ENCODE assay signal across 3 cellular contexts in the genomic region with DNA sequence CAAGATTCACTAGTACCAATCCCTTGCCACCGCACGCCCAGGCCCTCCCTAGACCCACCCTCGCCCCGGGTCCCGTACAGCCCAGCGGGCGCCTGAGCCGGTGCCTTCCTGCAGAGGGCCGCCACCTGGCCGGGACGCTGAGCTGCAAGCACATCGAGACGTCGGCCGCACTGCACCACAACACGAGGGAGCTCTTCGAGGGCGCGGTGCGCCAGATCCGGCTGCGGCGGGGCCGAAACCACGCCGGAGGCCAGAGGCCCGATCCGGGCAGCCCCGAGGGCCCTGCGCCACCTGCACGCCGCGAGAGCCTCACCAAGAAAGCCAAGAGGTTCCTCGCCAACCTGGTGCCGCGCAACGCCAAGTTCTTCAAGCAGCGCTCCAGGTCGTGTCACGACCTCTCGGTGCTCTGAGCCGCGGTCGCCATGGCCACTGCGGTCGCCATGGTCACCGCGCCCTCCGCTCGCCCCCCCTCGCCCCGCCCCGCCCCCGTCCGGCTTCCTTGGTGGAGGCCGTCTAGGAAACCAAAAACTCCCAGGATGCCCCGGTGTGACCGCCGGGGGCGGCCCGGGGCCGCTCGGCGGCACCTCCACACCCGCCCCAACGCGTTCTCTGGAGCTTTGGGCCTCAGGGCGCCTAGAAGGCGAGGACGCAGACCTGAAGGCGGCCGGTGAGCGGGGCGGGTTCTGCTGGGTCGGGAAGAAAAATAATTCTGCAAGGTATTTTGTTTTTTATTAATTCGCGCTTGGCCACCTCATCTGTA.
TF ChIP-seq lines count a peak whose summit lies in the region.

No MANE protein-coding gene starts in this region.

TF ChIP-seq in HEK293, 187 proteins besides CTCF, POLR2A, EP300 and RAD21 (continues in another document):
- TF ChIP-seq ZNF121 (tag by site-specific recombination; IDR thresholded peaks at IDR 0.05): no peak
- peak; percentile 67; the same call in 1 of the 2 replicates for TF ChIP-seq ZNF76 (tag by site-specific recombination; IDR thresholded peaks at IDR 0.05; ENCODE audit: borderline replicate concordance, low read depth)
- peak; percentile 99 for TF ChIP-seq MYNN (tag by site-specific recombination; IDR thresholded peaks at IDR 0.05; ENCODE audit: borderline replicate concordance)
- no peak for TF ChIP-seq ZNF561 (tag by site-specific recombination; IDR thresholded peaks at IDR 0.05; ENCODE audit: borderline replicate concordance)
- TF ChIP-seq HOXD13 (CRISPR knock-in tag; IDR thresholded peaks at IDR 0.05; ENCODE audit: borderline replicate concordance): no peak
- TF ChIP-seq YY2 (tag by site-specific recombination; IDR thresholded peaks at IDR 0.05): 0 out of 2 replicates have a peak, but pooled peaks have one; percentile 16
- TF ChIP-seq, protein P1, sequence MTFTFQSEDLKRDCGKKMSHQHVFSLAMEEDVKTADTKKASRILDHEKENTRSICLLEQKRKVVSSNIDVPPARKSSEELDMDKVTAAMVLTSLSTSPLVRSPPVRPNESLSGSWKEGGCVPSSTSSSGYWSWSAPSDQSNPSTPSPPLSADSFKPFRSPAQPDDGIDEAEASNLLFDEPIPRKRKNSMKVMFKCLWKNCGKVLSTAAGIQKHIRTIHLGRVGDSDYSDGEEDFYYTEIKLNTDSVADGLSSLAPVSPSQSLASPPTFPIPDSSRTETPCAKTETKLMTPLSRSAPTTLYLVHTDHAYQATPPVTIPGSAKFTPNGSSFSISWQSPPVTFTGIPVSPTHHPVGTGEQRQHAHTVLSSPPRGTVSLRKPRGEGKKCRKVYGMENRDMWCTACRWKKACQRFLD (tag by site-specific recombination; IDR thresholded peaks at IDR 0.05): no peak
- no peak for TF ChIP-seq MZF1 (tag by site-specific recombination; IDR thresholded peaks at IDR 0.05; ENCODE audit: borderline replicate concordance)
- TF ChIP-seq, protein P2, sequence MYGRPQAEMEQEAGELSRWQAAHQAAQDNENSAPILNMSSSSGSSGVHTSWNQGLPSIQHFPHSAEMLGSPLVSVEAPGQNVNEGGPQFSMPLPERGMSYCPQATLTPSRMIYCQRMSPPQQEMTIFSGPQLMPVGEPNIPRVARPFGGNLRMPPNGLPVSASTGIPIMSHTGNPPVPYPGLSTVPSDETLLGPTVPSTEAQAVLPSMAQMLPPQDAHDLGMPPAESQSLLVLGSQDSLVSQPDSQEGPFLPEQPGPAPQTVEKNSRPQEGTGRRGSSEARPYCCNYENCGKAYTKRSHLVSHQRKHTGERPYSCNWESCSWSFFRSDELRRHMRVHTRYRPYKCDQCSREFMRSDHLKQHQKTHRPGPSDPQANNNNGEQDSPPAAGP (tag by site-specific recombination; IDR thresholded peaks at IDR 0.05): peak; percentile 54
- TF ChIP-seq SCRT2 (tag by site-specific recombination; IDR thresholded peaks at IDR 0.05): no peak
- peak; percentile 48; the same call in 1 of the 2 replicates for TF ChIP-seq SP7 (tag by site-specific recombination; IDR thresholded peaks at IDR 0.05)
- TF ChIP-seq, protein P3, sequence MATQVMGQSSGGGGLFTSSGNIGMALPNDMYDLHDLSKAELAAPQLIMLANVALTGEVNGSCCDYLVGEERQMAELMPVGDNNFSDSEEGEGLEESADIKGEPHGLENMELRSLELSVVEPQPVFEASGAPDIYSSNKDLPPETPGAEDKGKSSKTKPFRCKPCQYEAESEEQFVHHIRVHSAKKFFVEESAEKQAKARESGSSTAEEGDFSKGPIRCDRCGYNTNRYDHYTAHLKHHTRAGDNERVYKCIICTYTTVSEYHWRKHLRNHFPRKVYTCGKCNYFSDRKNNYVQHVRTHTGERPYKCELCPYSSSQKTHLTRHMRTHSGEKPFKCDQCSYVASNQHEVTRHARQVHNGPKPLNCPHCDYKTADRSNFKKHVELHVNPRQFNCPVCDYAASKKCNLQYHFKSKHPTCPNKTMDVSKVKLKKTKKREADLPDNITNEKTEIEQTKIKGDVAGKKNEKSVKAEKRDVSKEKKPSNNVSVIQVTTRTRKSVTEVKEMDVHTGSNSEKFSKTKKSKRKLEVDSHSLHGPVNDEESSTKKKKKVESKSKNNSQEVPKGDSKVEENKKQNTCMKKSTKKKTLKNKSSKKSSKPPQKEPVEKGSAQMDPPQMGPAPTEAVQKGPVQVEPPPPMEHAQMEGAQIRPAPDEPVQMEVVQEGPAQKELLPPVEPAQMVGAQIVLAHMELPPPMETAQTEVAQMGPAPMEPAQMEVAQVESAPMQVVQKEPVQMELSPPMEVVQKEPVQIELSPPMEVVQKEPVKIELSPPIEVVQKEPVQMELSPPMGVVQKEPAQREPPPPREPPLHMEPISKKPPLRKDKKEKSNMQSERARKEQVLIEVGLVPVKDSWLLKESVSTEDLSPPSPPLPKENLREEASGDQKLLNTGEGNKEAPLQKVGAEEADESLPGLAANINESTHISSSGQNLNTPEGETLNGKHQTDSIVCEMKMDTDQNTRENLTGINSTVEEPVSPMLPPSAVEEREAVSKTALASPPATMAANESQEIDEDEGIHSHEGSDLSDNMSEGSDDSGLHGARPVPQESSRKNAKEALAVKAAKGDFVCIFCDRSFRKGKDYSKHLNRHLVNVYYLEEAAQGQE (tag by site-specific recombination; IDR thresholded peaks at IDR 0.05): 0 out of 2 replicates have a peak, but pooled peaks have one; percentile 36
- peak; percentile 20; the same call in 1 of the 2 replicates for TF ChIP-seq ZIC2 (tag by site-specific recombination; IDR thresholded peaks at IDR 0.05)

TF ChIP-seq in WTC11, 78 proteins besides CTCF, POLR2A, EP300 and RAD21 (continues in another document):
- TF ChIP-seq TCF7 (CRISPR knock-in tag; IDR thresholded peaks at IDR 0.05; ENCODE audit: low read depth) (peak; percentile 81; the same call in 1 of the 2 replicates), HMGXB4 (CRISPR knock-in tag; IDR thresholded peaks at IDR 0.05) (peak; percentile 89), NFE2L1 (CRISPR knock-in tag; IDR thresholded peaks at IDR 0.05) (peak; percentile 93), ZNF232 (CRISPR knock-in tag; IDR thresholded peaks at IDR 0.05) (peak; percentile 91), CBFB (CRISPR knock-in tag; IDR thresholded peaks at IDR 0.05; ENCODE audit: low read depth) (no peak), ZNF512 (CRISPR knock-in tag; IDR thresholded peaks at IDR 0.05; ENCODE audit: borderline replicate concordance) (peak; percentile 76; the same call in 1 of the 2 replicates), CREM (CRISPR knock-in tag; IDR thresholded peaks at IDR 0.05) (peak; percentile 70; the same call in 1 of the 2 replicates), ATF1 (CRISPR knock-in tag; IDR thresholded peaks at IDR 0.05) (peak; percentile 72; the same call in 1 of the 2 replicates), TP53 (CRISPR knock-in tag; IDR thresholded peaks at IDR 0.05) (peak; percentile 93), NFATC4 (CRISPR knock-in tag; IDR thresholded peaks at IDR 0.05) (no peak)
- TF ChIP-seq, protein P4, sequence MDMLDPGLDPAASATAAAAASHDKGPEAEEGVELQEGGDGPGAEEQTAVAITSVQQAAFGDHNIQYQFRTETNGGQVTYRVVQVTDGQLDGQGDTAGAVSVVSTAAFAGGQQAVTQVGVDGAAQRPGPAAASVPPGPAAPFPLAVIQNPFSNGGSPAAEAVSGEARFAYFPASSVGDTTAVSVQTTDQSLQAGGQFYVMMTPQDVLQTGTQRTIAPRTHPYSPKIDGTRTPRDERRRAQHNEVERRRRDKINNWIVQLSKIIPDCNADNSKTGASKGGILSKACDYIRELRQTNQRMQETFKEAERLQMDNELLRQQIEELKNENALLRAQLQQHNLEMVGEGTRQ (CRISPR knock-in tag; IDR thresholded peaks at IDR 0.05): no peak
- TF ChIP-seq, protein P5, sequence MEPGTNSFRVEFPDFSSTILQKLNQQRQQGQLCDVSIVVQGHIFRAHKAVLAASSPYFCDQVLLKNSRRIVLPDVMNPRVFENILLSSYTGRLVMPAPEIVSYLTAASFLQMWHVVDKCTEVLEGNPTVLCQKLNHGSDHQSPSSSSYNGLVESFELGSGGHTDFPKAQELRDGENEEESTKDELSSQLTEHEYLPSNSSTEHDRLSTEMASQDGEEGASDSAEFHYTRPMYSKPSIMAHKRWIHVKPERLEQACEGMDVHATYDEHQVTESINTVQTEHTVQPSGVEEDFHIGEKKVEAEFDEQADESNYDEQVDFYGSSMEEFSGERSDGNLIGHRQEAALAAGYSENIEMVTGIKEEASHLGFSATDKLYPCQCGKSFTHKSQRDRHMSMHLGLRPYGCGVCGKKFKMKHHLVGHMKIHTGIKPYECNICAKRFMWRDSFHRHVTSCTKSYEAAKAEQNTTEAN (CRISPR knock-in tag; IDR thresholded peaks at IDR 0.05): peak; percentile 98

TF ChIP-seq in HepG2, 621 proteins besides CTCF, POLR2A, EP300 and RAD21:
- TF ChIP-seq KDM5B (CRISPR knock-in tag; IDR thresholded peaks at IDR 0.05; ENCODE audit: borderline replicate concordance) (peak; percentile 51; the same call in 1 of the 2 replicates), ZNF768 (CRISPR knock-in tag; IDR thresholded peaks at IDR 0.05) (0 out of 2 replicates have a peak, but pooled peaks have one; percentile 35), HOXA3 (CRISPR knock-in tag; IDR thresholded peaks at IDR 0.05) (0 out of 2 replicates have a peak, but pooled peaks have one; percentile 8), ZFP62 (CRISPR knock-in tag; IDR thresholded peaks at IDR 0.05) (no peak), HDAC6 (IDR thresholded peaks at IDR 0.05; ENCODE audit: low read depth, low read length) (no peak), EEA1 (CRISPR knock-in tag; IDR thresholded peaks at IDR 0.05; ENCODE audit: borderline replicate concordance) (0 out of 2 replicates have a peak, but pooled peaks have one; percentile 35), ZBTB38 (CRISPR knock-in tag; IDR thresholded peaks at IDR 0.05) (peak; percentile 59; the same call in 1 of the 2 replicates), ZNF225 (CRISPR knock-in tag; IDR thresholded peaks at IDR 0.05) (peak; percentile 26; the same call in 1 of the 2 replicates), ZNF687 (CRISPR knock-in tag; IDR thresholded peaks at IDR 0.05) (peak; percentile 37; the same call in 1 of the 2 replicates), ZNF776 (CRISPR knock-in tag; IDR thresholded peaks at IDR 0.05) (peak; percentile 42; the same call in 1 of the 2 replicates), ZMYM2 (CRISPR knock-in tag; IDR thresholded peaks at IDR 0.05) (no peak), NRL (CRISPR knock-in tag; IDR thresholded peaks at IDR 0.05; ENCODE audit: borderline replicate concordance) (no peak), ZNF670 (CRISPR knock-in tag; IDR thresholded peaks at IDR 0.05; ENCODE audit: borderline replicate concordance) (no peak), CHCHD3 (CRISPR knock-in tag; IDR thresholded peaks at IDR 0.05) (0 out of 2 replicates have a peak, but pooled peaks have one; percentile 45), TBX2 (CRISPR knock-in tag; IDR thresholded peaks at IDR 0.05; ENCODE audit: borderline replicate concordance) (no peak)
- TF ChIP-seq, protein P6, sequence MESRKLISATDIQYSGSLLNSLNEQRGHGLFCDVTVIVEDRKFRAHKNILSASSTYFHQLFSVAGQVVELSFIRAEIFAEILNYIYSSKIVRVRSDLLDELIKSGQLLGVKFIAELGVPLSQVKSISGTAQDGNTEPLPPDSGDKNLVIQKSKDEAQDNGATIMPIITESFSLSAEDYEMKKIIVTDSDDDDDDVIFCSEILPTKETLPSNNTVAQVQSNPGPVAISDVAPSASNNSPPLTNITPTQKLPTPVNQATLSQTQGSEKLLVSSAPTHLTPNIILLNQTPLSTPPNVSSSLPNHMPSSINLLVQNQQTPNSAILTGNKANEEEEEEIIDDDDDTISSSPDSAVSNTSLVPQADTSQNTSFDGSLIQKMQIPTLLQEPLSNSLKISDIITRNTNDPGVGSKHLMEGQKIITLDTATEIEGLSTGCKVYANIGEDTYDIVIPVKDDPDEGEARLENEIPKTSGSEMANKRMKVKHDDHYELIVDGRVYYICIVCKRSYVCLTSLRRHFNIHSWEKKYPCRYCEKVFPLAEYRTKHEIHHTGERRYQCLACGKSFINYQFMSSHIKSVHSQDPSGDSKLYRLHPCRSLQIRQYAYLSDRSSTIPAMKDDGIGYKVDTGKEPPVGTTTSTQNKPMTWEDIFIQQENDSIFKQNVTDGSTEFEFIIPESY (CRISPR knock-in tag; IDR thresholded peaks at IDR 0.05): peak; percentile 36; the same call in 1 of the 2 replicates
